ENCODE assay signal across 11 cellular contexts in genomic region chr17:2262146-2262587, GRCh38. TPM values are rescaled to one million over a fixed set of nuclear protein-coding genes. Genes with fewer than 3 reads are reported as not detected.
A peak's percentile ranks its signal among the peaks of the same experiment; 100 is the strongest.
DNase-seq lines count a peak whose midpoint lies in the region; ATAC-seq and TF ChIP-seq lines count a peak whose summit lies in the region.
"Had no signal": no experiment of that assay in that cellular context is flagged by ENCODE, and none has a peak within 500 bp of the region (broad histone marks: within the 10 kb centered on the region; RNA-seq: fewer than 3 reads in every experiment).

No MANE protein-coding gene starts in this region.

- peaks cover 87% of the 10 kb centered on the region for H3K4me1 ChIP-seq in CD8-positive, alpha-beta memory T cell (ENCODE audit: insufficient read depth, low read length)
- peaks cover 32% of the 10 kb centered on the region for H3K4me1 ChIP-seq in osteoblast (ENCODE audit: insufficient read depth, low read length)

- H3K4me3 ChIP-seq in CD8-positive, alpha-beta memory T cell (ENCODE audit: low read length), result peak overlapping the region; percentile 14
- no peak overlapping the region for H3K4me3 ChIP-seq in osteoblast (ENCODE audit: insufficient read depth, low read length)
- H3K4me3 ChIP-seq: dorsolateral prefrontal cortex, GM23338 had no signal

- peaks cover 1 to 34% (median 10%) of the 10 kb centered on the region in 3 donors for H3K36me3 Mint-ChIP-seq in CD8-positive, alpha-beta memory T cell

- POLR2A ChIA-PET in CD8-positive, alpha-beta memory T cell (lab: Charles Lee), result interaction anchor here (0.5 kb wide), 1 partner anchor 135 kb away, joined by 3 read pairs; no protein-coding TSS in a partner anchor

- peak overlapping the region in 1 of 7 donors; percentile 3 for H3K4me3 Mint-ChIP-seq in CD8-positive, alpha-beta memory T cell
- H3K4me3 Mint-ChIP-seq: GM23338, WTC11 had no signal

- H3K79me2 ChIP-seq in osteoblast (ENCODE audit: insufficient read depth, low read length), result peaks cover 20% of the 10 kb centered on the region

- in situ Hi-C loops in GM13976 (cut with MboI; ENCODE audit: low sequenced_read_pairs, unreplicated experiment), result no loop called here

- H3K27me3 Mint-ChIP-seq in CD8-positive, alpha-beta memory T cell, result peaks cover 0 to 2% of the 10 kb centered on the region in 2 donors

- peak overlapping the region in 7 of 8 donors; percentile 75 to 100 (median 98) for H3K27ac Mint-ChIP-seq in CD8-positive, alpha-beta memory T cell
- H3K27ac Mint-ChIP-seq: GM23338 had no signal

- no peak overlapping the region for H3K27ac ChIP-seq in CD8-positive, alpha-beta memory T cell (ENCODE audit: low read depth, low read length)
- H3K27ac ChIP-seq in osteoblast (ENCODE audit: low read depth, low read length), result peak overlapping the region; percentile 81

- H3K9me3 Mint-ChIP-seq in CD8-positive, alpha-beta memory T cell, result no peaks in the 10 kb centered on the region
- H3K9me3 Mint-ChIP-seq: WTC11 had no signal

- no peak for ATAC-seq in HG03280 (IDR thresholded peaks at IDR 0.05; ENCODE audit: unreplicated experiment)
- ATAC-seq: GM23338, WTC11 had no signal

- CTCF ChIA-PET in CD8-positive, alpha-beta memory T cell (lab: Charles Lee), result interaction anchor here (1.2 to 13.8 kb wide), 3 partner anchors 17 to 206 kb away, joined by 3 to 154 read pairs (median 37); partner anchors contain the start of gene HIC1

- no peaks in the 10 kb centered on the region for H3K36me3 ChIP-seq in CD8-positive, alpha-beta memory T cell (ENCODE audit: insufficient read depth, low read length)
- peaks cover 6% of the 10 kb centered on the region for H3K36me3 ChIP-seq in osteoblast (ENCODE audit: insufficient read depth, low read length)

- H3K4me1 Mint-ChIP-seq in CD8-positive, alpha-beta memory T cell, result peaks cover 79 to 93% (median 87%) of the 10 kb centered on the region in 3 donors
- H3K4me1 Mint-ChIP-seq: GM23338, WTC11 had no signal

- H3K9me3 ChIP-seq in CD8-positive, alpha-beta memory T cell (ENCODE audit: low read length), result no peaks in the 10 kb centered on the region
- no peaks in the 10 kb centered on the region for H3K9me3 ChIP-seq in osteoblast (ENCODE audit: low read depth, low read length)

- no peaks in the 10 kb centered on the region for H3K27me3 ChIP-seq in CD8-positive, alpha-beta memory T cell (ENCODE audit: insufficient read depth, low read length, poor library complexity, severe bottlenecking)
- no peaks in the 10 kb centered on the region for H3K27me3 ChIP-seq in osteoblast (ENCODE audit: insufficient read depth, low read length)
- H3K27me3 ChIP-seq: dorsolateral prefrontal cortex had no signal

- no peak for TF ChIP-seq CTCF in osteoblast (IDR thresholded peaks at IDR 0.05; ENCODE audit: extremely low read depth, low read depth, low read length)
- TF ChIP-seq CTCF in GM13976 (IDR thresholded peaks at IDR 0.05; ENCODE audit: borderline replicate concordance, control extremely low read depth, extremely low read depth, insufficient read depth, missing control alignments), result no peak

- H2AFZ ChIP-seq in osteoblast (ENCODE audit: low read length), result no peak overlapping the region
- H2AFZ ChIP-seq: GM23338 had no signal

- DNase-seq in CD8-positive, alpha-beta memory T cell, result no peak
- DNase-seq in NCI-H226 (peak; percentile 76), dedifferentiated amniotic fluid mesenchymal stem cell (ENCODE audit: extremely low spot score) (peak; percentile 80), osteoblast (ENCODE audit: insufficient read length, low spot score, missing footprints) (peak; percentile 75), DMS53 (lab: John Stamatoyannopoulos, UW) (no peak), cortex of kidney (lab: John Stamatoyannopoulos, UW) (no peak), GM13976 (ENCODE audit: low spot score) (no peak)
- DNase-seq: dorsolateral prefrontal cortex had no signal

- no peaks in the 10 kb centered on the region for H4K20me1 ChIP-seq in osteoblast (ENCODE audit: insufficient read depth, low read length)

- H3K4me2 ChIP-seq in osteoblast (ENCODE audit: insufficient read depth, low read length), result peak overlapping the region; percentile 57
- H3K4me2 ChIP-seq: GM23338 had no signal

RNA-seq across cellular contexts. Expression of gene SMG6, which starts 41.4 kb away (rescaled TPM):
- 10 to 100 TPM; 53.3 to 54.1 TPM for total RNA-seq in CD8-positive, alpha-beta memory T cell
- polyA plus RNA-seq in CD8-positive, alpha-beta memory T cell, result 11.2 TPM
- total RNA-seq in osteoblast, result 35.9 and 42.7 TPM in 2 replicates

RNA-seq across cellular contexts. Expression of gene SRR, which starts 41.6 kb away (rescaled TPM):
- total RNA-seq in CD8-positive, alpha-beta memory T cell, result 10 to 100 TPM; 11.7 to 13.4 TPM
- polyA plus RNA-seq in CD8-positive, alpha-beta memory T cell, result 5.7 TPM
- 20.6 and 22.4 TPM in 2 replicates for total RNA-seq in osteoblast

Comparison
In these comparisons a context has a peak if more than half of its experiments do, and no peak if none do; other contexts are left out.
1. DNase-seq: peak in NCI-H226 (single experiment), dedifferentiated amniotic fluid mesenchymal stem cell (single experiment) and osteoblast (single experiment); none in CD8-positive, alpha-beta memory T cell (0 of 5), DMS53 (single experiment), cortex of kidney (single experiment) and GM13976 (single experiment).